Comparison of ENCODE assay signal across 9 cellular contexts in the genomic region with DNA sequence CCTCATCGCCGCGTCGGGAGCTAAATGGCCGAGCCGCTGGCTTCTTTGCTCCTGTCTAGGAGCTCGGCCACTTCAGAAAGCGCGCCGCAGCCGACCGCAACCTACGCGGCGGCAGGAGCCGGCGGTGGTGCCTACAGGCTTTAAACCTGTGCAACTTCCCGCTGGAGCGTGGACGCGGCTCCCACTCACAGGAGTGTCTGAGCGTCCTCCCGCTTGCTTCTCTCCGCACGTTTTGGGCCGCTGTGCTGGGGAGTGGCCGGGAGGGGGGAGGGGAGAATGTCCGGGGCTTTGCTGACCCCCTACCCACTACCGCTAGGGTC. TPM values are rescaled to one million over a fixed set of nuclear protein-coding genes. Genes with fewer than 3 reads are reported as not detected.
DNase-seq lines count a peak whose midpoint lies in the region; ATAC-seq lines count a peak whose summit lies in the region.
"Had no signal": no experiment of that assay in that cellular context is flagged by ENCODE, and none has a peak within 500 bp of the region (broad histone marks: within the 10 kb centered on the region; RNA-seq: fewer than 3 reads in every experiment).

No MANE protein-coding gene starts in this region.

- no peak overlapping the region for H3K27ac ChIP-seq in effector memory CD4-positive, alpha-beta T cell (ENCODE audit: insufficient read depth, low read length, poor library complexity, severe bottlenecking)
- H3K27ac ChIP-seq in naive thymus-derived CD4-positive, alpha-beta T cell (ENCODE audit: low read depth, low read length): no peak overlapping the region
- no peak overlapping the region for H3K27ac ChIP-seq in aorta (ENCODE audit: low read depth in 1 of 2, low read length in 2 of 2)

- peaks cover 4% of the 10 kb centered on the region for H3K4me1 ChIP-seq in effector memory CD4-positive, alpha-beta T cell (ENCODE audit: control insufficient read depth, insufficient read depth, low read length, poor library complexity, severe bottlenecking)
- no peaks in the 10 kb centered on the region for H3K4me1 ChIP-seq in naive thymus-derived CD4-positive, alpha-beta T cell (ENCODE audit: control insufficient read depth in 2 of 2, insufficient read depth in 2 of 2, low read length in 2 of 2)
- no peaks in the 10 kb centered on the region for H3K4me1 ChIP-seq in aorta (ENCODE audit: control insufficient read depth in 1 of 2, insufficient read depth in 2 of 2, low read length in 2 of 2)

- peak overlapping the region; percentile 37 for H3K4me3 ChIP-seq in effector memory CD4-positive, alpha-beta T cell (ENCODE audit: insufficient read depth, low read depth, low read length, poor library complexity, severe bottlenecking)
- H3K4me3 ChIP-seq in naive thymus-derived CD4-positive, alpha-beta T cell (ENCODE audit: low read length): no peak overlapping the region
- H3K4me3 ChIP-seq in aorta (ENCODE audit: low read length in 2 of 2): peak overlapping the region; percentile 19 to 31

- peak overlapping the region in 8 of 10 donors; percentile 24 to 70 (median 55) for H3K4me3 Mint-ChIP-seq in naive thymus-derived CD4-positive, alpha-beta T cell

- H3K9me3 Mint-ChIP-seq in naive thymus-derived CD4-positive, alpha-beta T cell: peaks cover 0 to 2% (median 0%) of the 10 kb centered on the region in 11 donors

- no peaks in the 10 kb centered on the region for H3K9me3 ChIP-seq in effector memory CD4-positive, alpha-beta T cell (ENCODE audit: control insufficient read depth, low read length)
- no peaks in the 10 kb centered on the region for H3K9me3 ChIP-seq in naive thymus-derived CD4-positive, alpha-beta T cell (ENCODE audit: control insufficient read depth in 2 of 3, low read length in 3 of 3)
- no peaks in the 10 kb centered on the region for H3K9me3 ChIP-seq in aorta (ENCODE audit: control insufficient read depth, low read length)

- CTCF ChIA-PET in naive thymus-derived CD4-positive, alpha-beta T cell (lab: Charles Lee): no interaction called here

- H3K27me3 Mint-ChIP-seq in naive thymus-derived CD4-positive, alpha-beta T cell: peaks cover 23 to 62% (median 28%) of the 10 kb centered on the region in 5 donors

- 1 to 34% methylated on average over 29 of the region's 29 CpGs for whole genome bisulfite sequencing in aorta, 2 donors

- no peaks in the 10 kb centered on the region for H3K36me3 Mint-ChIP-seq in naive thymus-derived CD4-positive, alpha-beta T cell

- intact Hi-C loops in naive thymus-derived CD4-positive, alpha-beta T cell (cut with micrococcal nuclease): no loop called here
- intact Hi-C loops in aorta (cut with DNase I): no loop called here

- peak; percentile 2 for DNase-seq in stimulated activated CD4-positive, alpha-beta T cell treated with anti-CD3 and anti-CD28 coated beads, Interleukin-15, amount 100 ng/mL, for 24 hours
- DNase-seq in stimulated activated CD4-positive, alpha-beta T cell treated with anti-CD3 and anti-CD28 coated beads, Interleukin-1b, Interleukin-23, amount 100 ng/mL, for 48 hours: no peak
- no peak for DNase-seq in effector memory CD4-positive, alpha-beta T cell
- DNase-seq in naive thymus-derived CD4-positive, alpha-beta T cell: no peak
- no peak for DNase-seq in aorta
- no peak for DNase-seq in dermis blood vessel endothelial cell
- no peak for DNase-seq in NCI-H1092 (lab: John Stamatoyannopoulos, UW)
- no peak for DNase-seq in effector CD8-positive, alpha-beta T cell (lab: John Stamatoyannopoulos, UW)
- DNase-seq: NCI-H345 had no signal

- no peak for ATAC-seq in naive thymus-derived CD4-positive, alpha-beta T cell
- ATAC-seq in aorta (ENCODE audit: low FRiP score): peak; percentile 53

- peaks cover 0 to 8% (median 3%) of the 10 kb centered on the region in 7 donors for H3K4me1 Mint-ChIP-seq in naive thymus-derived CD4-positive, alpha-beta T cell

- no peaks in the 10 kb centered on the region for H3K36me3 ChIP-seq in effector memory CD4-positive, alpha-beta T cell (ENCODE audit: control insufficient read depth, insufficient read depth, low read length)
- no peaks in the 10 kb centered on the region for H3K36me3 ChIP-seq in naive thymus-derived CD4-positive, alpha-beta T cell (ENCODE audit: control insufficient read depth in 2 of 3, insufficient read depth in 3 of 3, low read length in 3 of 3)
- H3K36me3 ChIP-seq in aorta (ENCODE audit: control insufficient read depth in 1 of 2, insufficient read depth in 2 of 2, low read length in 1 of 2): no peaks in the 10 kb centered on the region

- POLR2A ChIA-PET in naive thymus-derived CD4-positive, alpha-beta T cell (lab: Charles Lee): no interaction called here

- H3K27ac Mint-ChIP-seq in naive thymus-derived CD4-positive, alpha-beta T cell: no peak overlapping the region

- H3K27me3 ChIP-seq in effector memory CD4-positive, alpha-beta T cell (replicated peaks; ENCODE audit: control insufficient read depth, insufficient read depth, low read length, poor library complexity, severe bottlenecking): no peaks in the 10 kb centered on the region
- H3K27me3 ChIP-seq in naive thymus-derived CD4-positive, alpha-beta T cell (ENCODE audit: control insufficient read depth in 2 of 2, insufficient read depth in 2 of 2, low read length in 2 of 2): no peaks in the 10 kb centered on the region
- H3K27me3 ChIP-seq in aorta (ENCODE audit: control insufficient read depth in 1 of 2, insufficient read depth in 2 of 2, low read length in 1 of 2): no peaks in the 10 kb centered on the region

RNA-seq across cellular contexts. Expression of gene NHSL2, which starts 1.0 kb away (rescaled TPM):
- 10 to 100 TPM in 1 of 5 experiments, 1 to 10 TPM in 1, under 1 TPM in 3; 0.46 to 17.0 (median 0.95) TPM for total RNA-seq in naive thymus-derived CD4-positive, alpha-beta T cell
- under 1 TPM; 0.18 to 0.24 TPM for polyA plus RNA-seq in naive thymus-derived CD4-positive, alpha-beta T cell
- total RNA-seq in aorta (10 to 100 TPM; 28.8 to 50.4 TPM), dermis blood vessel endothelial cell (28.6 and 53.8 TPM in 2 replicates)
- polyA plus RNA-seq in aorta: 1 to 10 TPM in 1 of 2 donors, under 1 TPM in 1; 0.88 to 3.0 TPM
